ENCODE assay signal across 8 cellular contexts in genomic region chr9:136902259-136902821, GRCh38. TPM values are rescaled to one million over a fixed set of nuclear protein-coding genes. Genes with fewer than 3 reads are reported as not detected.
DNase-seq lines count a peak whose midpoint lies in the region; ATAC-seq and TF ChIP-seq lines count a peak whose summit lies in the region.

No MANE protein-coding gene starts in this region.

- H3K4me1 ChIP-seq in BLaER1: peaks cover 39% of the 10 kb centered on the region
- peaks cover 40% of the 10 kb centered on the region for H3K4me1 ChIP-seq in left ventricle myocardium inferior

- H3K9ac ChIP-seq in BLaER1: peak overlapping the region; percentile 24; the same call in 1 of the 2 replicates

- DNase-seq in NCI-H2196 treated with DMSO at 0.1 percent for 48 hours (lab: John Stamatoyannopoulos, UW; ENCODE audit: unreplicated experiment) (peak; percentile 73), activated gamma-delta T cell treated with Interleukin-2 at 50 U/mL for 16 hours (peak; percentile 58), left ventricle myocardium inferior (peak; percentile 67), SK-N-DZ (ENCODE audit: low spot score) (no peak)
- peak; percentile 57 to 86 (median 72) for DNase-seq in stimulated activated CD4-positive, alpha-beta T cell treated with anti-CD3 and anti-CD28 coated beads, Interleukin-1b, Interleukin-23, amount 100 ng/mL, for 24 hours (ENCODE audit: low read depth in 4 of 4, low spot score in 1 of 4)

- peaks cover 82% of the 10 kb centered on the region for H4K20me1 ChIP-seq in BLaER1

- H3K9me3 ChIP-seq in BLaER1 (no peaks in the 10 kb centered on the region; the same call in 1 of the 2 replicates), left ventricle myocardium inferior (replicated peaks) (no peaks in the 10 kb centered on the region)

- H3K27ac ChIP-seq in BLaER1 (peak overlapping the region; percentile 9; the same call in 1 of the 2 replicates), left ventricle myocardium inferior (replicated peaks) (peak overlapping the region; percentile 89)

- no peak for TF ChIP-seq CTCF in left ventricle myocardium inferior (IDR thresholded peaks at IDR 0.05; ENCODE audit: borderline replicate concordance)

- no peaks in the 10 kb centered on the region for H3K27me3 ChIP-seq in BLaER1
- H3K27me3 ChIP-seq in left ventricle myocardium inferior (ENCODE audit: low read depth): no peaks in the 10 kb centered on the region

- H3K36me3 ChIP-seq in BLaER1: peaks cover 100% of the 10 kb centered on the region
- peaks cover 32% of the 10 kb centered on the region for H3K36me3 ChIP-seq in left ventricle myocardium inferior

- ATAC-seq in GM21390 (IDR thresholded peaks at IDR 0.05; ENCODE audit: unreplicated experiment): peak; percentile 41
- ATAC-seq in HG02884 (IDR thresholded peaks at IDR 0.05; ENCODE audit: unreplicated experiment): no peak

- intact Hi-C loops in left ventricle myocardium inferior (cut with micrococcal nuclease): no loop called here

- H3K4me2 ChIP-seq in BLaER1: peak overlapping the region; percentile 63

- no peak overlapping the region for H3K4me3 ChIP-seq in BLaER1
- H3K4me3 ChIP-seq in left ventricle myocardium inferior: peak overlapping the region; percentile 33

RNA-seq across cellular contexts. Expression of gene TRAF2, which starts 16.0 kb away (rescaled TPM):
- total RNA-seq in left ventricle myocardium inferior: 10.0 TPM
- polyA plus RNA-seq in SK-N-DZ (2014; cell fraction: cytosol; rRNA removed): 37.1 and 39.3 TPM in 2 replicates
- 55.2 and 61.2 TPM in 2 replicates for polyA plus RNA-seq in SK-N-DZ (2014; cell fraction: nucleus; rRNA removed)

RNA-seq across cellular contexts. Expression of gene EDF1, which starts 36.2 kb away (rescaled TPM):
- 318 TPM for total RNA-seq in left ventricle myocardium inferior
- polyA plus RNA-seq in SK-N-DZ (2014; cell fraction: cytosol; rRNA removed): 448 and 474 TPM in 2 replicates
- polyA plus RNA-seq in SK-N-DZ (2014; cell fraction: nucleus; rRNA removed): 397 and 472 TPM in 2 replicates

RNA-seq across cellular contexts. Expression of gene FBXW5, which starts 42.2 kb away (rescaled TPM):
- 157 TPM for total RNA-seq in left ventricle myocardium inferior
- polyA plus RNA-seq in SK-N-DZ (2014; cell fraction: cytosol; rRNA removed): 85.0 and 89.0 TPM in 2 replicates
- polyA plus RNA-seq in SK-N-DZ (2014; cell fraction: nucleus; rRNA removed): 443 and 578 TPM in 2 replicates

RNA-seq across cellular contexts. Expression of gene C8G, which starts 42.7 kb away (rescaled TPM):
- total RNA-seq in left ventricle myocardium inferior: 3.6 TPM
- polyA plus RNA-seq in SK-N-DZ (2014; cell fraction: cytosol; rRNA removed): not detected in 2 replicates
- 0.79 and 1.6 TPM in 2 replicates for polyA plus RNA-seq in SK-N-DZ (2014; cell fraction: nucleus; rRNA removed)

RNA-seq across cellular contexts. Expression of gene LCN12, which starts 49.7 kb away (rescaled TPM):
- 7.8 TPM for total RNA-seq in left ventricle myocardium inferior
- polyA plus RNA-seq in SK-N-DZ (2014; cell fraction: cytosol; rRNA removed): 0.36 TPM in 1 of 2 replicates, not detected in the other
- polyA plus RNA-seq in SK-N-DZ (2014; cell fraction: nucleus; rRNA removed): 0.96 and 1.3 TPM in 2 replicates
